Comparison of ENCODE assay signal across 18 cellular contexts in the genomic region with DNA sequence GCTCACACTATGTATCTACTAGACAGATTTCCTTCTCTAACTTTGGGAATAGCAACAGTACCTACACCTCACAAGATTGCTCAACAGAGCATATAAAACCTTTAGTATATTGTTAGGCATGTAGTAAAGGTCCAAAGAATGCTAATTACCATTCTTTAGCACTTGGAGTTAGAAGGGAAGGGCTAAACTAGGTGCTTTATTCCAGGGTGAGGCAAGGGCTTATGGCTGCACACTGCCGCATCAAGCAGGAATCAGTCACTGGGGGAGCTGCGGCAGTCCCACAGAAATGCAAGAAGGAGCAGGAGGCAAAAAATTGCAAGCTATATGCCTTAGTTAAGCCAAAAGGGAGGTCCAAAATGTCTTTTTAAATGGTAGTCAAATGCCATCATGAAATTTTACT.
A peak's percentile ranks its signal among the peaks of the same experiment; 100 is the strongest.
DNase-seq lines count a peak whose midpoint lies in the region; ATAC-seq, FAIRE-seq and TF ChIP-seq lines count a peak whose summit lies in the region.
"Had no signal": no experiment of that assay in that cellular context is flagged by ENCODE, and none has a peak within 500 bp of the region (broad histone marks: within the 10 kb centered on the region; RNA-seq: fewer than 3 reads in every experiment).

No MANE protein-coding gene starts in this region.

- ATAC-seq in A549 (no peak; a peak in 1 of 6 replicates), left lobe of liver (no peak)
- ATAC-seq: HepG2 had no signal

- no peak for TF ChIP-seq CTCF in A549 (IDR thresholded peaks at IDR 0.05)
- TF ChIP-seq CTCF in colonic mucosa (IDR thresholded peaks at IDR 0.05), result no peak
- no peak for TF ChIP-seq CTCF in neural progenitor cell (IDR thresholded peaks at IDR 0.05)

- H3K36me3 ChIP-seq in colonic mucosa (no peaks in the 10 kb centered on the region), neural progenitor cell (no peaks in the 10 kb centered on the region)
- H3K36me3 ChIP-seq in CD8-positive, alpha-beta memory T cell (ENCODE audit: insufficient read depth, low read length), result no peaks in the 10 kb centered on the region
- H3K36me3 ChIP-seq: BE2C, HAP-1 had no signal

- no peaks in the 10 kb centered on the region for H4K20me1 ChIP-seq in neural progenitor cell (ENCODE audit: low read depth)

- H3K27me3 ChIP-seq in colonic mucosa (no peaks in the 10 kb centered on the region), neural progenitor cell (no peaks in the 10 kb centered on the region)
- H3K27me3 ChIP-seq in CD8-positive, alpha-beta memory T cell (ENCODE audit: insufficient read depth, low read length, poor library complexity, severe bottlenecking), result no peaks in the 10 kb centered on the region
- H3K27me3 ChIP-seq: BE2C had no signal

- POLR2A ChIA-PET in A549 (lab: Yijun Ruan, JAX), result no interaction called here
- POLR2A ChIA-PET in CD8-positive, alpha-beta memory T cell (lab: Charles Lee), result no interaction called here

- H3K9me3 ChIP-seq in A549, result no peaks in the 10 kb centered on the region
- no peaks in the 10 kb centered on the region for H3K9me3 ChIP-seq in colonic mucosa
- H3K9me3 ChIP-seq in neural progenitor cell (ENCODE audit: low read depth), result no peaks in the 10 kb centered on the region
- H3K9me3 ChIP-seq in CD8-positive, alpha-beta memory T cell (ENCODE audit: low read length), result no peaks in the 10 kb centered on the region
- H3K9me3 ChIP-seq: BE2C, HAP-1 had no signal

- CTCF ChIA-PET in A549 (lab: Yijun Ruan, JAX), result interaction anchor here (1.2 to 3.2 kb wide), 3 partner anchors 15 to 164 kb away, joined by 3 to 13 read pairs (median 7); no protein-coding TSS in a partner anchor
- CTCF ChIA-PET in CD8-positive, alpha-beta memory T cell (lab: Charles Lee), result interaction anchor here (1.1 kb wide), 1 partner anchor 10 kb away, joined by 3 read pairs; no protein-coding TSS in a partner anchor

- H3K9ac ChIP-seq in colonic mucosa (ENCODE audit: low read depth in 2 of 2, low read length in 2 of 2), result no peak overlapping the region
- H3K9ac ChIP-seq in neural progenitor cell, result no peak overlapping the region

- H3K27ac ChIP-seq in A549, result peak overlapping the region; percentile 43 to 62; a peak in 3 of 6 replicates
- peak overlapping the region; percentile 43 for H3K27ac ChIP-seq in colonic mucosa
- no peak overlapping the region for H3K27ac ChIP-seq in neural progenitor cell
- no peak overlapping the region for H3K27ac ChIP-seq in CD8-positive, alpha-beta memory T cell (ENCODE audit: low read depth, low read length)

- H2AFZ ChIP-seq in neural progenitor cell (replicated peaks), result no peak overlapping the region

- H3K36me3 Mint-ChIP-seq in neural progenitor cell, result peaks cover 11% of the 10 kb centered on the region
- H3K36me3 Mint-ChIP-seq in CD8-positive, alpha-beta memory T cell, result peaks cover 13 to 17% (median 16%) of the 10 kb centered on the region in 3 donors

- intact Hi-C loops in colonic mucosa (cut with DNase I), result loop anchor here (10.0 kb wide), 1 partner anchor 160 kb away; a partner anchor contains a TSS

- H3K4me3 ChIP-seq in A549 (no peak overlapping the region), colonic mucosa (no peak overlapping the region), neural progenitor cell (no peak overlapping the region)
- H3K4me3 ChIP-seq in CD8-positive, alpha-beta memory T cell (ENCODE audit: low read length), result no peak overlapping the region
- H3K4me3 ChIP-seq: HAP-1 had no signal

- H3K27me3 Mint-ChIP-seq in neural progenitor cell (ENCODE audit: insufficient read depth, low read depth), result no peaks in the 10 kb centered on the region
- H3K27me3 Mint-ChIP-seq in CD8-positive, alpha-beta memory T cell, result peaks cover 0 to 1% of the 10 kb centered on the region in 2 donors

- H3K9me3 Mint-ChIP-seq in neural progenitor cell, result peaks cover 10% of the 10 kb centered on the region
- no peaks in the 10 kb centered on the region for H3K9me3 Mint-ChIP-seq in CD8-positive, alpha-beta memory T cell
- H3K9me3 Mint-ChIP-seq: HFFc6 had no signal

- no peak for TF ChIP-seq POLR2A in A549 (IDR thresholded peaks at IDR 0.05; ENCODE audit: low read length)

- H3K4me3 Mint-ChIP-seq in neural progenitor cell, result no peak overlapping the region
- H3K4me3 Mint-ChIP-seq in CD8-positive, alpha-beta memory T cell, result no peak overlapping the region
- H3K4me3 Mint-ChIP-seq: CD14-positive monocyte, HFFc6 had no signal

- no peak for DNase-seq in A549 (ENCODE audit: low read depth in 1 of 2, low spot score in 1 of 2)
- DNase-seq in LoVo (ENCODE audit: low spot score), result peak; percentile 43
- DNase-seq in colonic mucosa, result peak; percentile 49
- peak; percentile 27 for DNase-seq in neural progenitor cell (ENCODE audit: low spot score)
- DNase-seq in activated gamma-delta T cell treated with Interleukin-2 at 50 U/mL for 16 hours, result no peak
- DNase-seq in CD8-positive, alpha-beta memory T cell, result no peak
- no peak for DNase-seq in activated CD4-positive, CD25-positive, alpha-beta regulatory T cell treated with anti-CD3 and anti-CD28 coated beads, Interleukin-2, amount 50 U/mL, for 72 hours
- DNase-seq in left lobe of liver (ENCODE audit: low spot score), result no peak
- DNase-seq: BE2C, DMS53, GF-D8, HFFc6 had no signal

- no peak for TF ChIP-seq EP300 in A549 (IDR thresholded peaks at IDR 0.05)

- H3K4me1 ChIP-seq in A549 (peaks cover 61% of the 10 kb centered on the region), colonic mucosa (no peaks in the 10 kb centered on the region), neural progenitor cell (peaks cover 23% of the 10 kb centered on the region)
- no peaks in the 10 kb centered on the region for H3K4me1 ChIP-seq in CD8-positive, alpha-beta memory T cell (ENCODE audit: insufficient read depth, low read length)
- H3K4me1 ChIP-seq: BE2C had no signal

- H3K79me2 ChIP-seq in neural progenitor cell (ENCODE audit: low read depth), result peaks cover 4% of the 10 kb centered on the region

- peaks cover 12% of the 10 kb centered on the region for H3K4me1 Mint-ChIP-seq in neural progenitor cell
- H3K4me1 Mint-ChIP-seq in CD8-positive, alpha-beta memory T cell, result peaks cover 34 to 58% (median 42%) of the 10 kb centered on the region in 3 donors

- FAIRE-seq in A549 (lab: Jason Lieb, UNC), result no peak
- FAIRE-seq: A204.1, H1, HepG2, HTR-8/SVneo had no signal

- 92% methylated on average over 2 of the region's 2 CpGs for WGBS in A549 (ENCODE audit: missing lambda C conversion rate)

- no peak for TF ChIP-seq RAD21 in A549 (conservative IDR thresholded peaks at IDR 0.05 in 1 of 2, IDR thresholded peaks at IDR 0.05 in 1 of 2)

- no peaks in the 10 kb centered on the region for H3F3A ChIP-seq in neural progenitor cell (ENCODE audit: low read depth)

- H3K4me2 ChIP-seq in A549, result peak overlapping the region; percentile 43; the same call in 1 of the 3 replicates
- no peak overlapping the region for H3K4me2 ChIP-seq in neural progenitor cell

- H3K27ac Mint-ChIP-seq in neural progenitor cell, result no peak overlapping the region
- no peak overlapping the region for H3K27ac Mint-ChIP-seq in CD8-positive, alpha-beta memory T cell
- H3K27ac Mint-ChIP-seq: HFFc6 had no signal

TF ChIP-seq in A549, 52 proteins besides CTCF, POLR2A, EP300 and RAD21:
- TF ChIP-seq HOXA7 (CRISPR knock-in tag; IDR thresholded peaks at IDR 0.05), result no peak
- TF ChIP-seq KDM5A (IDR thresholded peaks at IDR 0.05), result no peak
- TF ChIP-seq, protein P1, sequence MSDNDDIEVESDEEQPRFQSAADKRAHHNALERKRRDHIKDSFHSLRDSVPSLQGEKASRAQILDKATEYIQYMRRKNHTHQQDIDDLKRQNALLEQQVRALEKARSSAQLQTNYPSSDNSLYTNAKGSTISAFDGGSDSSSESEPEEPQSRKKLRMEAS (IDR thresholded peaks at IDR 0.05), result no peak
- TF ChIP-seq PHF8 (IDR thresholded peaks at IDR 0.05; ENCODE audit: borderline replicate concordance, low read depth), result no peak
- TF ChIP-seq, protein P2, sequence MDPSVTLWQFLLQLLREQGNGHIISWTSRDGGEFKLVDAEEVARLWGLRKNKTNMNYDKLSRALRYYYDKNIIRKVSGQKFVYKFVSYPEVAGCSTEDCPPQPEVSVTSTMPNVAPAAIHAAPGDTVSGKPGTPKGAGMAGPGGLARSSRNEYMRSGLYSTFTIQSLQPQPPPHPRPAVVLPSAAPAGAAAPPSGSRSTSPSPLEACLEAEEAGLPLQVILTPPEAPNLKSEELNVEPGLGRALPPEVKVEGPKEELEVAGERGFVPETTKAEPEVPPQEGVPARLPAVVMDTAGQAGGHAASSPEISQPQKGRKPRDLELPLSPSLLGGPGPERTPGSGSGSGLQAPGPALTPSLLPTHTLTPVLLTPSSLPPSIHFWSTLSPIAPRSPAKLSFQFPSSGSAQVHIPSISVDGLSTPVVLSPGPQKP (IDR thresholded peaks at IDR 0.05; ENCODE audit: low read depth, low read length), result no peak
- no peak for TF ChIP-seq NFE2L2 (conservative IDR thresholded peaks at IDR 0.05; ENCODE audit: low read length)
- no peak for TF ChIP-seq SMC3 (IDR thresholded peaks at IDR 0.05)
- TF ChIP-seq HOXB5 (CRISPR knock-in tag; IDR thresholded peaks at IDR 0.05), result no peak
- TF ChIP-seq RFX5 (IDR thresholded peaks at IDR 0.05), result no peak
- TF ChIP-seq RNF2 (IDR thresholded peaks at IDR 0.05; ENCODE audit: borderline replicate concordance, low read depth), result no peak
- TF ChIP-seq CBX2 (IDR thresholded peaks at IDR 0.05; ENCODE audit: borderline replicate concordance, low read depth), result no peak
- TF ChIP-seq, protein P3, sequence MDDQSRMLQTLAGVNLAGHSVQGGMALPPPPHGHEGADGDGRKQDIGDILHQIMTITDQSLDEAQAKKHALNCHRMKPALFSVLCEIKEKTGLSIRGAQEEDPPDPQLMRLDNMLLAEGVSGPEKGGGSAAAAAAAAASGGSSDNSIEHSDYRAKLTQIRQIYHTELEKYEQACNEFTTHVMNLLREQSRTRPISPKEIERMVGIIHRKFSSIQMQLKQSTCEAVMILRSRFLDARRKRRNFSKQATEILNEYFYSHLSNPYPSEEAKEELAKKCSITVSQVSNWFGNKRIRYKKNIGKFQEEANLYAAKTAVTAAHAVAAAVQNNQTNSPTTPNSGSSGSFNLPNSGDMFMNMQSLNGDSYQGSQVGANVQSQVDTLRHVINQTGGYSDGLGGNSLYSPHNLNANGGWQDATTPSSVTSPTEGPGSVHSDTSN (IDR thresholded peaks at IDR 0.05), result no peak
- TF ChIP-seq HOXB13 (CRISPR knock-in tag; IDR thresholded peaks at IDR 0.05; ENCODE audit: low read depth), result no peak
- no peak for TF ChIP-seq FOXS1 (CRISPR knock-in tag; IDR thresholded peaks at IDR 0.05)
TF ChIP-seq in A549: peak in this region for 0.

Comparison
In these comparisons a context has a peak if more than half of its experiments do, and no peak if none do; other contexts are left out.
1. DNase-seq: peak in LoVo (single experiment), colonic mucosa (single experiment) and neural progenitor cell (single experiment); none in A549 (0 of 2), activated gamma-delta T cell treated with Interleukin-2 at 50 U/mL for 16 hours (single experiment), CD8-positive, alpha-beta memory T cell (0 of 5), activated CD4-positive, CD25-positive, alpha-beta regulatory T cell treated with anti-CD3 and anti-CD28 coated beads, Interleukin-2, amount 50 U/mL, for 72 hours (single experiment) and left lobe of liver (single experiment).
2. H3K27ac ChIP-seq: peak in A549 (2 of 2) and colonic mucosa (single experiment); none in neural progenitor cell (single experiment) and CD8-positive, alpha-beta memory T cell (single experiment).